1 cellular context compared by ENCODE assay signal in the genomic region with DNA sequence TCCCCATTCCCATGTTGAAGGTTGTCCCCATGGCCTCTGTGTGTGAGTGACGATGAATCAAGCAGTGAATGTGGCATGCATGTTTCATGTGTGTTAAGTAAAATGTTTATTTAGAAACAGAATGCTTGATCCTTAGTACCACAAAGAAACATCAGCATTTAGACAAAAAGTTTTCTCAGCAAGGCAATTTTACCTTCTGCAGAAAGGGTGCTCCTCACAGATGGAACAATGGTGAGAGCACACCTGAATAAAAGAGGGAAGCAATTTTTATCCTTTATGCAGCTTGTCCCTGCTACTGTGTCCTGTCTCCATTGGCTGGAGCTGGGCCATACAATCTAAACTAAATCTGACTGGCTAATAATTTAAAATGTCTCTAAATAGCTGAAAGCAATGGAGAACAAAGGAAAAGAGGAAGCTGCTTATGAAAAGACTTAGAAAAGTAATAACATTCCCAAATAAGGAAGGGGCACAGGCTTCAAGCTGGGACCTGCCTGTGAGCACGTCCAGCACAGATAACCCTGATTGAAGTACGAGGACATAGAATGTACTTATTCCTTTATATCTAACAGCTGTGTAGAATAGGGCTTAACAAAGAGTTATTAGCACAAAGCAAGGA.
TF ChIP-seq lines count a peak whose summit lies in the region.

No MANE protein-coding gene starts in this region.

TF ChIP-seq in SK-N-SH treated with all-trans-retinoic acid at 6 μM for 48 hours, 23 proteins besides CTCF, POLR2A, EP300 and RAD21 (continued from another document):
- TF ChIP-seq, protein P1, sequence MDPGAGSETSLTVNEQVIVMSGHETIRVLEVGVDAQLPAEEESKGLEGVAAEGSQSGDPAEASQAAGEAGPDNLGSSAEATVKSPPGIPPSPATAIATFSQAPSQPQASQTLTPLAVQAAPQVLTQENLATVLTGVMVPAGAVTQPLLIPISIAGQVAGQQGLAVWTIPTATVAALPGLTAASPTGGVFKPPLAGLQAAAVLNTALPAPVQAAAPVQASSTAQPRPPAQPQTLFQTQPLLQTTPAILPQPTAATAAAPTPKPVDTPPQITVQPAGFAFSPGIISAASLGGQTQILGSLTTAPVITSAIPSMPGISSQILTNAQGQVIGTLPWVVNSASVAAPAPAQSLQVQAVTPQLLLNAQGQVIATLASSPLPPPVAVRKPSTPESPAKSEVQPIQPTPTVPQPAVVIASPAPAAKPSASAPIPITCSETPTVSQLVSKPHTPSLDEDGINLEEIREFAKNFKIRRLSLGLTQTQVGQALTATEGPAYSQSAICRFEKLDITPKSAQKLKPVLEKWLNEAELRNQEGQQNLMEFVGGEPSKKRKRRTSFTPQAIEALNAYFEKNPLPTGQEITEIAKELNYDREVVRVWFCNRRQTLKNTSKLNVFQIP (CRISPR knock-in tag; IDR thresholded peaks at IDR 0.05; ENCODE audit: borderline replicate concordance, low read depth), result peak; percentile 40; the same call in 1 of the 2 replicates
